10 cellular contexts compared by ENCODE assay signal in the genomic region with DNA sequence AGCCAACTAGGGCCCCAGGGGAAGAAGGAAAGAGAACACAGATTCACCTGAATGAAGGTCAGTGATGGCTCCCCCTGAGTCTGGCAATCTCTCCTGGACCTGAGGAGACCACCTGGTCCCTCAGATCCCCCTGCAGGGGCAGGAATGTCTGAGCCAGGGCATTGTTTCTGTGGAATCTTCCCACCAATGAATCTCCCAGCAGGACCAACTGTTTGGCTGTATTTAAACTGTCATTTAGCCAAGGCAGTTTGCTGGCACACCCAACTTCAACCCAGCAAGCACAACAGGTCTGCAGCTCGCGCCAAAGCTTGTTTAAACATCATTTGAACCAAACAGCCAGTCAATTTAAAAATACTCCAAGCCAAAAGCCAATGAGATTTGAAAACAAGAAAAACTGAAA.
DNase-seq lines count a peak whose midpoint lies in the region; ATAC-seq and TF ChIP-seq lines count a peak whose summit lies in the region.
"Had no signal": no experiment of that assay in that cellular context is flagged by ENCODE, and none has a peak within 500 bp of the region (broad histone marks: within the 10 kb centered on the region; RNA-seq: fewer than 3 reads in every experiment).

No MANE protein-coding gene starts in this region.

- intact Hi-C loops in breast epithelium (cut with DNase I; ENCODE audit: low total_unique reads) (no loop called here), left colon (cut with DNase I, micrococcal nuclease) (no loop called here), transverse colon (cut with DNase I; ENCODE audit: low total_unique reads) (no loop called here)

- TF ChIP-seq CTCF in breast epithelium (IDR thresholded peaks at IDR 0.05) (no peak), transverse colon (IDR thresholded peaks at IDR 0.05) (no peak)

- in situ Hi-C loops in transverse colon (cut with MboI; ENCODE audit: low pct_ligation_motif_present in 1 of 4, low pct_unique_long_range_greater_than_20kb in 1 of 4, low sequenced_read_pairs in 3 of 4): loop anchor here in 1 of 4 donors (25.0 kb wide), 1 partner anchor 158 kb away; no protein-coding TSS in a partner anchor

- H3K4me3 ChIP-seq in breast epithelium (no peak overlapping the region), transverse colon (no peak overlapping the region)
- H3K4me3 ChIP-seq: left lung, spleen had no signal

- ATAC-seq in left colon: peak; percentile 76
- ATAC-seq in GM19452 (IDR thresholded peaks at IDR 0.05; ENCODE audit: unreplicated experiment): no peak
- ATAC-seq: left lung had no signal

- no peak for TF ChIP-seq POLR2A in breast epithelium (IDR thresholded peaks at IDR 0.05)
- TF ChIP-seq POLR2A in transverse colon (IDR thresholded peaks at IDR 0.05): no peak

- H3K27me3 ChIP-seq in breast epithelium (no peaks in the 10 kb centered on the region), transverse colon (no peaks in the 10 kb centered on the region)
- H3K27me3 ChIP-seq: left lung, spleen had no signal

- WGBS in transverse colon (ENCODE audit: low coverage in 1 of 2), 2 donors: 31 to 47% methylated on average over 2 of the region's 2 CpGs

- DNase-seq in NCI-H2081 (lab: John Stamatoyannopoulos, UW) (peak; percentile 62 to 84), breast epithelium (ENCODE audit: low spot score in 2 of 2) (peak; percentile 63 to 87), left colon (peak; percentile 54 to 64), transverse colon (peak; percentile 62), NCI-H146 treated with DMSO at 0.1 percent for 48 hours (lab: John Stamatoyannopoulos, UW; ENCODE audit: unreplicated experiment) (no peak)
- no peak for DNase-seq in effector CD4-positive, alpha-beta T cell
- DNase-seq: left lung, NCI-H82, spleen had no signal

- H3K36me3 ChIP-seq in breast epithelium (no peaks in the 10 kb centered on the region), transverse colon (no peaks in the 10 kb centered on the region)
- H3K36me3 ChIP-seq: left lung, spleen had no signal

- H3K4me1 ChIP-seq in breast epithelium: peaks cover 0 to 20% of the 10 kb centered on the region in 2 donors
- H3K4me1 ChIP-seq in transverse colon: peaks cover 5 to 40% (median 12%) of the 10 kb centered on the region in 4 donors

- peak overlapping the region; percentile 75 to 93 for H3K27ac ChIP-seq in breast epithelium
- H3K27ac ChIP-seq in transverse colon: peak overlapping the region; percentile 33 to 63 (median 56)
- H3K27ac ChIP-seq: left lung, spleen had no signal

- no peak for TF ChIP-seq EP300 in transverse colon (IDR thresholded peaks at IDR 0.05; ENCODE audit: low read depth)

- H3K9me3 ChIP-seq in breast epithelium: no peaks in the 10 kb centered on the region
- H3K9me3 ChIP-seq in transverse colon: no peaks in the 10 kb centered on the region
- H3K9me3 ChIP-seq: left lung, spleen had no signal

Comparison
In these comparisons a context has a peak if more than half of its experiments do, and no peak if none do; other contexts are left out.
1. DNase-seq: peak in NCI-H2081 (2 of 2), breast epithelium (2 of 2), left colon (2 of 2) and transverse colon (single experiment); none in NCI-H146 treated with DMSO at 0.1 percent for 48 hours (single experiment) and effector CD4-positive, alpha-beta T cell (single experiment).